Comparison of ENCODE assay signal across 21 cellular contexts in genomic region chr4:172104534-172104933, GRCh38.
DNase-seq lines count a peak whose midpoint lies in the region; TF ChIP-seq lines count a peak whose summit lies in the region.
"Had no signal": no experiment of that assay in that cellular context is flagged by ENCODE, and none has a peak within 500 bp of the region (broad histone marks: within the 10 kb centered on the region; RNA-seq: fewer than 3 reads in every experiment).

No MANE protein-coding gene starts in this region.

- no peak overlapping the region for H3K9ac ChIP-seq in smooth muscle cell (ENCODE audit: low read depth)
- H3K9ac ChIP-seq: BLaER1 had no signal

- peak overlapping the region; percentile 28 for H3K4me2 ChIP-seq in smooth muscle cell
- H3K4me2 ChIP-seq: BLaER1, GM23338 had no signal

- no peaks in the 10 kb centered on the region for H3K4me1 ChIP-seq in smooth muscle cell (ENCODE audit: low read depth)
- H3K4me1 ChIP-seq: BLaER1 had no signal

- H3K27ac ChIP-seq in smooth muscle cell (ENCODE audit: low read depth) = peak overlapping the region; percentile 49
- H3K27ac ChIP-seq: 22Rv1, BLaER1, SK-N-MC had no signal

- no peaks in the 10 kb centered on the region for H3K27me3 ChIP-seq in smooth muscle cell (ENCODE audit: low read depth)
- H3K27me3 ChIP-seq: BLaER1 had no signal

- no peak overlapping the region for H3K4me3 ChIP-seq in smooth muscle cell
- H3K4me3 ChIP-seq: BLaER1, GM12878, GM23338, SK-N-MC had no signal

- no peak for TF ChIP-seq CTCF in smooth muscle cell (IDR thresholded peaks at IDR 0.05; ENCODE audit: borderline replicate concordance, insufficient read depth, poor library complexity, severe bottlenecking)

- no peaks in the 10 kb centered on the region for H3K79me2 ChIP-seq in smooth muscle cell (ENCODE audit: low read depth)

- H3K9me3 ChIP-seq in smooth muscle cell (replicated peaks; ENCODE audit: low read depth) = no peaks in the 10 kb centered on the region
- H3K9me3 ChIP-seq: BLaER1 had no signal

- peak; percentile 11 for DNase-seq in NCI-H526 treated with DMSO at 0.1 percent for 48 hours (lab: John Stamatoyannopoulos, UW)
- no peak for DNase-seq in NCI-H526 (lab: John Stamatoyannopoulos, UW)
- peak; percentile 1 for DNase-seq in M059J (ENCODE audit: low read depth)
- DNase-seq in astrocyte of the hippocampus (ENCODE audit: low read depth, low spot score) = peak; percentile 39
- DNase-seq in smooth muscle cell (lab: John Stamatoyannopoulos, UW; ENCODE audit: unreplicated experiment) = no peak
- DNase-seq in NCI-H146 treated with DMSO at 0.1 percent for 48 hours (lab: John Stamatoyannopoulos, UW; ENCODE audit: unreplicated experiment) = no peak
- no peak for DNase-seq in activated CD4-positive, CD25-positive, alpha-beta regulatory T cell (lab: John Stamatoyannopoulos, UW)
- DNase-seq in cortex of kidney (lab: John Stamatoyannopoulos, UW) = no peak
- DNase-seq: CD8-positive, alpha-beta T cell; DMS79; GDM1; Kasumi-1; MV-4-11; NCI-H1417 treated with DMSO at 0.1 percent for 48 hours; NCI-H2029; NCI-H2171 treated with DMSO at 0.1 percent for 48 hours had no signal

- no peak overlapping the region for H2AFZ ChIP-seq in smooth muscle cell (ENCODE audit: low read depth)
- H2AFZ ChIP-seq: GM23338 had no signal

- no peaks in the 10 kb centered on the region for H3K36me3 ChIP-seq in smooth muscle cell (ENCODE audit: low read depth)
- H3K36me3 ChIP-seq: BLaER1 had no signal

- no peaks in the 10 kb centered on the region for H4K20me1 ChIP-seq in smooth muscle cell (ENCODE audit: low read depth)
- H4K20me1 ChIP-seq: BLaER1 had no signal

- no peaks in the 10 kb centered on the region for H3F3A ChIP-seq in smooth muscle cell (ENCODE audit: low read depth)

- WGBS in smooth muscle cell (ENCODE audit: low lambda C conversion rate) = 52% methylated on average over 2 of the region's 2 CpGs

Comparison
In these comparisons a context has a peak if more than half of its experiments do, and no peak if none do; other contexts are left out.
1. DNase-seq: peak in NCI-H526 treated with DMSO at 0.1 percent for 48 hours (single experiment), M059J (single experiment) and astrocyte of the hippocampus (single experiment); none in NCI-H526 (0 of 2), smooth muscle cell (single experiment), NCI-H146 treated with DMSO at 0.1 percent for 48 hours (single experiment), activated CD4-positive, CD25-positive, alpha-beta regulatory T cell (0 of 4) and cortex of kidney (single experiment).